8 cellular contexts compared by ENCODE assay signal in the genomic region with DNA sequence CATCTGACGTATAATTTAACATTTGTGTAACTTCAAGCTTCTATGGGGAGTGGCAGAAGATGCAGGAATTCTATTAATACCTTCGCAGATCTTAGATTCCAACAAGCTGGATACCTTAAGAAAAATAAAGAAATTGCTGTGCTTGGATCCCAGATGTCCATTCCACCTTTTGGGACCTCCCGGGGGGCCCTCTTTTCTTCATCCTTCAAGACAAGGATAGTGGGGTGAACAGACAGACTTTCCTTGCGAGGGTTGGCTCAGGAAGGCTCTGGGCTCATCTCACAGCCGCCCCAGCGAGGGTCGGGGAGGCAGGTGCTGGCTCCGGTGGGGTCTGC. TPM values are rescaled to one million over a fixed set of nuclear protein-coding genes. Genes with fewer than 3 reads are reported as not detected.
A peak's percentile ranks its signal among the peaks of the same experiment; 100 is the strongest.
DNase-seq lines count a peak whose midpoint lies in the region; ATAC-seq, FAIRE-seq and TF ChIP-seq lines count a peak whose summit lies in the region.

No MANE protein-coding gene starts in this region.

- FAIRE-seq in H1 (lab: Jason Lieb, UNC) (no peak), pancreas (lab: Jason Lieb, UNC) (no peak)

- no peak overlapping the region for H2AK5ac ChIP-seq in H1 (ENCODE audit: low read depth, low read length)

- peaks cover 6% of the 10 kb centered on the region for H3K23me2 ChIP-seq in H1 (ENCODE audit: low read depth, low read length)

- CTCF ChIA-PET in CD8-positive, alpha-beta memory T cell (lab: Charles Lee), result interaction anchor here (0.7 to 6.3 kb wide), 19 partner anchors 10 to 127 kb away, joined by 3 to 68 read pairs (median 6); partner anchors contain the start of genes CMPK2 and RSAD2
- CTCF ChIA-PET in PC-9 (lab: Charles Lee) (no interaction called here), H1 (lab: Charles Lee; ENCODE audit: partially characterized antibody) (interaction anchor here (0.6 to 11.8 kb wide), 30 partner anchors 9 to 201 kb away, joined by 3 to 94 read pairs (median 4); no protein-coding TSS in a partner anchor)

- no peak overlapping the region for H2BK5ac ChIP-seq in H1 (ENCODE audit: low read depth, low read length)

- TF ChIP-seq POLR2A in H1 (IDR thresholded peaks at IDR 0.05; ENCODE audit: control extremely low read depth in 1 of 2, low read depth in 2 of 2, low read length in 2 of 2), result no peak

- H3K9me3 ChIP-seq in CD8-positive, alpha-beta memory T cell (ENCODE audit: low read length), result no peaks in the 10 kb centered on the region
- H3K9me3 ChIP-seq in PC-9 (ENCODE audit: insufficient read depth, low read depth) (no peaks in the 10 kb centered on the region), H1 (ENCODE audit: insufficient read depth in 2 of 2, low read depth in 1 of 2, low read length in 1 of 2) (no peaks in the 10 kb centered on the region), pancreas (no peaks in the 10 kb centered on the region)

- H3K4me3 ChIP-seq in CD8-positive, alpha-beta memory T cell (ENCODE audit: low read length), result peak overlapping the region; percentile 14
- H3K4me3 ChIP-seq in PC-9, result no peak overlapping the region
- peak overlapping the region; percentile 19 to 64 (median 54); a peak in 7 of 8 replicates for H3K4me3 ChIP-seq in H1 (ENCODE audit: extremely low read depth in 1 of 4, insufficient read depth in 2 of 4, low read depth in 3 of 4, low read length in 4 of 4)
- H3K4me3 ChIP-seq in pancreas, result peak overlapping the region in 3 of 4 donors; percentile 26 to 96 (median 76)

- H2AFZ ChIP-seq in PC-9, result no peak overlapping the region
- peak overlapping the region; percentile 90; the same call in 1 of the 2 replicates for H2AFZ ChIP-seq in H1 (ENCODE audit: low read length)

- peak overlapping the region; percentile 63 to 84 (median 76) for H3K4me3 Mint-ChIP-seq in CD8-positive, alpha-beta memory T cell

- no peaks in the 10 kb centered on the region for H3K79me2 ChIP-seq in PC-9 (ENCODE audit: low read depth)
- peaks cover 0 to 5% of the 10 kb centered on the region in 2 experiments; a peak in 2 of 4 replicates for H3K79me2 ChIP-seq in H1 (ENCODE audit: control insufficient read depth in 1 of 2, insufficient read depth in 2 of 2, low read length in 2 of 2)

- TF ChIP-seq RAD21 in H1 (IDR thresholded peaks at IDR 0.05 in 1 of 2, conservative IDR thresholded peaks at IDR 0.05 in 1 of 2; ENCODE audit: low read depth in 2 of 2, low read length in 2 of 2), result no peak

- H3K23ac ChIP-seq in H1 (ENCODE audit: insufficient read length), result no peak overlapping the region

- no peaks in the 10 kb centered on the region for H3K36me3 ChIP-seq in CD8-positive, alpha-beta memory T cell (ENCODE audit: insufficient read depth, low read length)
- H3K36me3 ChIP-seq in PC-9 (ENCODE audit: low read depth), result no peaks in the 10 kb centered on the region
- no peaks in the 10 kb centered on the region for H3K36me3 ChIP-seq in H1 (ENCODE audit: control insufficient read depth in 2 of 4, insufficient read depth in 4 of 4, low read length in 3 of 4)
- H3K36me3 ChIP-seq in pancreas, result no peaks in the 10 kb centered on the region

- H3K27ac ChIP-seq in CD8-positive, alpha-beta memory T cell (ENCODE audit: low read depth, low read length), result no peak overlapping the region
- H3K27ac ChIP-seq in PC-9, result no peak overlapping the region
- H3K27ac ChIP-seq in H1 (ENCODE audit: low read depth, low read length), result no peak overlapping the region; the same call in 1 of the 2 replicates
- no peak overlapping the region for H3K27ac ChIP-seq in pancreas

- H3K18ac ChIP-seq in H1 (ENCODE audit: extremely low read depth, low read length), result peak overlapping the region; percentile 99; the same call in 1 of the 2 replicates

- no peaks in the 10 kb centered on the region for H3K9me3 Mint-ChIP-seq in CD8-positive, alpha-beta memory T cell

- WGBS in H1 (ENCODE audit: extremely low coverage in 1 of 2, insufficient coverage in 1 of 2, insufficient read length in 1 of 2, insufficient replicate concordance in 2 of 2, low coverage in 1 of 2, low lambda C conversion rate in 2 of 2, missing lambda C conversion rate in 1 of 2), 2 experiments, result 44% methylated on average over 8 of the region's 8 CpGs; no CpG with 5 or more reads in 1 of the 2 experiments
- whole genome bisulfite sequencing in pancreas, 2 donors, result 47 to 49% methylated on average over 8 of the region's 8 CpGs

- peaks cover 49 to 75% (median 70%) of the 10 kb centered on the region in 3 donors for H3K4me1 Mint-ChIP-seq in CD8-positive, alpha-beta memory T cell

- peaks cover 5% of the 10 kb centered on the region; the same call in 1 of the 2 replicates for H3K79me1 ChIP-seq in H1 (ENCODE audit: low read depth, low read length)

- H3K27me3 ChIP-seq in CD8-positive, alpha-beta memory T cell (ENCODE audit: insufficient read depth, low read length, poor library complexity, severe bottlenecking), result no peaks in the 10 kb centered on the region
- no peaks in the 10 kb centered on the region for H3K27me3 ChIP-seq in PC-9 (ENCODE audit: insufficient read depth, low read depth)
- H3K27me3 ChIP-seq in H1 (replicated peaks in 1 of 4; ENCODE audit: control insufficient read depth in 3 of 4, extremely low read depth in 1 of 4, insufficient read depth in 3 of 4, low read length in 3 of 4), result peaks cover 0 to 12% (median under 1%) of the 10 kb centered on the region in 4 experiments; a peak in 2 of 7 replicates
- no peaks in the 10 kb centered on the region for H3K27me3 ChIP-seq in pancreas

- no peak overlapping the region for H2BK120ac ChIP-seq in H1 (replicated peaks; ENCODE audit: low read depth, low read length)

- H3K4ac ChIP-seq in H1 (replicated peaks; ENCODE audit: insufficient read length, low read depth, low read length), result no peak overlapping the region

- no peaks in the 10 kb centered on the region for H4K20me1 ChIP-seq in PC-9 (ENCODE audit: insufficient read depth)
- peaks cover 2 to 6% of the 10 kb centered on the region in 2 experiments for H4K20me1 ChIP-seq in H1 (replicated peaks in 1 of 2; ENCODE audit: control insufficient read depth in 1 of 2, insufficient read depth in 2 of 2, low read length in 2 of 2)

- no peak overlapping the region for H3K14ac ChIP-seq in H1 (ENCODE audit: insufficient read length)

- H2BK12ac ChIP-seq in H1 (ENCODE audit: low read depth, low read length), result 0 out of 2 replicates have a peak overlapping the region, but pooled peaks have one; percentile 88

- no peak overlapping the region for H4K8ac ChIP-seq in H1 (ENCODE audit: extremely low read depth, insufficient read depth, low read length)

- no TSS peak for BruUV-seq in PC-9 (replicated peaks; lab: Mats Ljungman, UMichigan)

- no peak for TF ChIP-seq EP300 in H1 (IDR thresholded peaks at IDR 0.05; ENCODE audit: borderline replicate concordance in 1 of 2, low read depth in 2 of 2, low read length in 2 of 2)

- H4K5ac ChIP-seq in H1 (ENCODE audit: insufficient read length, low read depth, low read length), result peak overlapping the region; percentile 57

- H3K4me2 ChIP-seq in PC-9 (peak overlapping the region; percentile 46; the same call in 1 of the 2 replicates), H1 (ENCODE audit: insufficient read depth in 1 of 2, low read depth in 2 of 2, low read length in 2 of 2) (peak overlapping the region; percentile 70 to 82)

- ATAC-seq in pancreas (no peak), GM19467 (IDR thresholded peaks at IDR 0.05; ENCODE audit: unreplicated experiment) (no peak), HG03159 (IDR thresholded peaks at IDR 0.05; ENCODE audit: unreplicated experiment) (no peak)

- intact Hi-C loops in PC-9 (cut with micrococcal nuclease; ENCODE audit: unreplicated experiment) (no loop called here), pancreas (cut with DNase I) (loop anchor here in 1 of 3 donors (5.0 kb wide), 1 partner anchor 116 kb away; no protein-coding TSS in a partner anchor)

- no peak overlapping the region for H3K56ac ChIP-seq in H1 (replicated peaks; ENCODE audit: insufficient read length, low read depth, low read length)

- peaks cover 0 to 4% of the 10 kb centered on the region in 2 donors for H3K27me3 Mint-ChIP-seq in CD8-positive, alpha-beta memory T cell

- H3K36me3 Mint-ChIP-seq in CD8-positive, alpha-beta memory T cell, result peaks cover 0 to 3% (median 0%) of the 10 kb centered on the region in 3 donors

- peak overlapping the region; percentile 82; the same call in 1 of the 2 replicates for H2BK15ac ChIP-seq in H1 (ENCODE audit: low read length)

- peak overlapping the region in 2 of 8 donors; percentile 82 to 96 for H3K27ac Mint-ChIP-seq in CD8-positive, alpha-beta memory T cell

- POLR2A ChIA-PET in CD8-positive, alpha-beta memory T cell (lab: Charles Lee), result interaction anchor here (0.9 kb wide), 1 partner anchor 10 kb away, joined by 3 read pairs; no protein-coding TSS in a partner anchor
- POLR2A ChIA-PET in PC-9 (lab: Charles Lee; ENCODE audit: unreplicated experiment), result no interaction called here
- POLR2A ChIA-PET in H1 (lab: Charles Lee; ENCODE audit: partially characterized antibody), result no interaction called here

- no peak overlapping the region for H4K91ac ChIP-seq in H1 (replicated peaks; ENCODE audit: insufficient read length, low read length)

- TF ChIP-seq CTCF in PC-9 (conservative IDR thresholded peaks at IDR 0.05), result no peak; the same call in 1 of the 2 replicates
- TF ChIP-seq CTCF in H1 (IDR thresholded peaks at IDR 0.05; ENCODE audit: control extremely low read depth in 1 of 3, insufficient read depth in 1 of 3, low read depth in 1 of 3, low read length in 3 of 3), result no peak
- no peak for TF ChIP-seq CTCF in pancreas (IDR thresholded peaks at IDR 0.05)

- H3K9ac ChIP-seq in H1 (replicated peaks in 1 of 4; ENCODE audit: extremely low read depth in 1 of 4, low read depth in 3 of 4, low read length in 3 of 4), result 0 out of 7 replicates have a peak overlapping the region, but pooled peaks of 1 of the 4 experiments have one; percentile 23

- no peak for DNase-seq in CD8-positive, alpha-beta memory T cell
- no peak for DNase-seq in PC-9
- no peak for DNase-seq in H1 (ENCODE audit: low read depth in 1 of 2, low spot score in 2 of 2)
- DNase-seq in pancreas, result no peak
- no peak for DNase-seq in UCSD-AML1 (lab: John Stamatoyannopoulos, UW; ENCODE audit: unreplicated experiment)
- no peak for DNase-seq in HCEC 1CT

- no peak overlapping the region for H2BK20ac ChIP-seq in H1 (ENCODE audit: low read length)

- H3F3A ChIP-seq in PC-9 (ENCODE audit: insufficient read depth, low read depth), result no peaks in the 10 kb centered on the region

- H3K4me1 ChIP-seq in CD8-positive, alpha-beta memory T cell (ENCODE audit: insufficient read depth, low read length), result peaks cover 72% of the 10 kb centered on the region
- H3K4me1 ChIP-seq in PC-9 (replicated peaks; ENCODE audit: insufficient read depth) (no peaks in the 10 kb centered on the region), H1 (replicated peaks in 1 of 4; ENCODE audit: control insufficient read depth in 3 of 4, insufficient read depth in 4 of 4, low read length in 3 of 4) (peaks cover 3 to 17% (median 8%) of the 10 kb centered on the region in 4 experiments), pancreas (peaks cover 20 to 33% (median 23%) of the 10 kb centered on the region in 3 donors)

- H3K9me2 ChIP-seq in PC-9 (ENCODE audit: insufficient read depth), result no peaks in the 10 kb centered on the region

RNA-seq across cellular contexts. Expression of gene RNF144A, which starts 0.5 kb away (rescaled TPM):
- 10 to 100 TPM; 13.5 to 14.9 TPM for total RNA-seq in CD8-positive, alpha-beta memory T cell
- polyA plus RNA-seq in CD8-positive, alpha-beta memory T cell, result 8.3 TPM
- total RNA-seq in PC-9 (2021) (0.94 and 1.1 TPM in 2 replicates), pancreas (10 to 100 TPM; 21.3 to 78.7 (median 45.7) TPM)
- 15.0 and 15.1 TPM in 2 replicates for total RNA-seq in H1 (2021; fragmentation: NEBNext Ultra II Directional; extraction: Animal tissue kit (Norgen Biotek cat#: 25700))
- polyA plus RNA-seq in H1 (2011; rRNA removed) (14.0 and 14.1 TPM in 2 replicates), pancreas (10 to 100 TPM in 1 of 2 donors, 1 to 10 TPM in 1; 9.4 to 12.0 TPM)
- 12.8 TPM for polyA plus RNA-seq in H1 (2011; cell fraction: cytosol; rRNA removed)
- 18.8 TPM for polyA plus RNA-seq in H1 (2011; cell fraction: nucleus; rRNA removed)
- 9.2 to 12.6 TPM (median 9.7 TPM) in 4 replicates for polyA plus RNA-seq in H1 (2012, experiment 1 of 2)
- polyA plus RNA-seq in H1 (2012, experiment 2 of 2), result 2.8 TPM
- 6.2 TPM for polyA plus RNA-seq in H1 (2013, experiment 1 of 2)
- 6.5 TPM for polyA plus RNA-seq in H1 (2013, experiment 2 of 2)
- polyA minus RNA-seq in H1 (2011; rRNA and poly(A)+ RNA removed), result 33.4 and 44.2 TPM in 2 replicates
- polyA minus RNA-seq in H1 (2011; cell fraction: cytosol; rRNA and poly(A)+ RNA removed), result 18.0 TPM
- polyA minus RNA-seq in H1 (2011; cell fraction: nucleus; rRNA and poly(A)+ RNA removed), result 37.8 TPM

RNA-seq across cellular contexts. Expression of gene RSAD2, which starts 39.1 kb away (rescaled TPM):
- total RNA-seq in CD8-positive, alpha-beta memory T cell, result under 1 TPM; 0.85 to 1.00 TPM
- polyA plus RNA-seq in CD8-positive, alpha-beta memory T cell, result 7.6 TPM
- total RNA-seq in PC-9 (2021) (not detected in 2 replicates), pancreas (1 to 10 TPM in 5 of 6 donors, under 1 TPM in 1; 0.60 to 2.9 (median 2.1) TPM)
- not detected in 2 replicates for total RNA-seq in H1 (2021; fragmentation: NEBNext Ultra II Directional; extraction: Animal tissue kit (Norgen Biotek cat#: 25700))
- polyA plus RNA-seq in H1 (2011; rRNA removed) (not detected in 2 replicates), pancreas (1 to 10 TPM in 1 of 2 donors, under 1 TPM in 1; 0.95 to 1.9 TPM)
- polyA plus RNA-seq in H1 (2011; cell fraction: cytosol; rRNA removed), result 0.18 TPM
- not detected for polyA plus RNA-seq in H1 (2011; cell fraction: nucleus; rRNA removed)
- 0.27 TPM in 1 of 4 replicates, not detected in the others for polyA plus RNA-seq in H1 (2012, experiment 1 of 2)
- not detected for polyA plus RNA-seq in H1 (2012, experiment 2 of 2)
- 0.04 TPM for polyA plus RNA-seq in H1 (2013, experiment 1 of 2)
- 0.02 TPM for polyA plus RNA-seq in H1 (2013, experiment 2 of 2)
- 0.03 and 0.83 TPM in 2 replicates for polyA minus RNA-seq in H1 (2011; rRNA and poly(A)+ RNA removed)
- polyA minus RNA-seq in H1 (2011; cell fraction: cytosol; rRNA and poly(A)+ RNA removed), result not detected
- not detected for polyA minus RNA-seq in H1 (2011; cell fraction: nucleus; rRNA and poly(A)+ RNA removed)

RNA-seq across cellular contexts. Expression of gene CMPK2, which starts 51.0 kb away (rescaled TPM):
- 1 to 10 TPM in 1 of 2 experiments, under 1 TPM in 1; 0.62 to 1.1 TPM for total RNA-seq in CD8-positive, alpha-beta memory T cell
- polyA plus RNA-seq in CD8-positive, alpha-beta memory T cell, result 10.9 TPM
- not detected in 2 replicates for total RNA-seq in PC-9 (2021)
- 0.28 and 0.31 TPM in 2 replicates for total RNA-seq in H1 (2021; fragmentation: NEBNext Ultra II Directional; extraction: Animal tissue kit (Norgen Biotek cat#: 25700))
- polyA plus RNA-seq in H1 (2011; rRNA removed), result 0.46 and 0.53 TPM in 2 replicates
- 0.36 TPM for polyA plus RNA-seq in H1 (2011; cell fraction: cytosol; rRNA removed)
- 0.34 TPM for polyA plus RNA-seq in H1 (2011; cell fraction: nucleus; rRNA removed)
- polyA plus RNA-seq in H1 (2012, experiment 1 of 2), result 0.16 to 0.51 TPM (median 0.40 TPM) in 4 replicates
- 0.70 TPM for polyA plus RNA-seq in H1 (2012, experiment 2 of 2)
- polyA plus RNA-seq in H1 (2013, experiment 1 of 2), result 0.28 TPM
- 0.33 TPM for polyA plus RNA-seq in H1 (2013, experiment 2 of 2)
- polyA minus RNA-seq in H1 (2011; rRNA and poly(A)+ RNA removed), result 1.1 and 1.6 TPM in 2 replicates
- polyA minus RNA-seq in H1 (2011; cell fraction: cytosol; rRNA and poly(A)+ RNA removed), result not detected
- polyA minus RNA-seq in H1 (2011; cell fraction: nucleus; rRNA and poly(A)+ RNA removed), result 0.70 TPM
- total RNA-seq in pancreas, result 1 to 10 TPM; 2.5 to 4.3 (median 3.5) TPM
- 1 to 10 TPM; 1.7 to 2.4 TPM for polyA plus RNA-seq in pancreas
